Comparison of ENCODE assay signal across 15 cellular contexts in the genomic region with DNA sequence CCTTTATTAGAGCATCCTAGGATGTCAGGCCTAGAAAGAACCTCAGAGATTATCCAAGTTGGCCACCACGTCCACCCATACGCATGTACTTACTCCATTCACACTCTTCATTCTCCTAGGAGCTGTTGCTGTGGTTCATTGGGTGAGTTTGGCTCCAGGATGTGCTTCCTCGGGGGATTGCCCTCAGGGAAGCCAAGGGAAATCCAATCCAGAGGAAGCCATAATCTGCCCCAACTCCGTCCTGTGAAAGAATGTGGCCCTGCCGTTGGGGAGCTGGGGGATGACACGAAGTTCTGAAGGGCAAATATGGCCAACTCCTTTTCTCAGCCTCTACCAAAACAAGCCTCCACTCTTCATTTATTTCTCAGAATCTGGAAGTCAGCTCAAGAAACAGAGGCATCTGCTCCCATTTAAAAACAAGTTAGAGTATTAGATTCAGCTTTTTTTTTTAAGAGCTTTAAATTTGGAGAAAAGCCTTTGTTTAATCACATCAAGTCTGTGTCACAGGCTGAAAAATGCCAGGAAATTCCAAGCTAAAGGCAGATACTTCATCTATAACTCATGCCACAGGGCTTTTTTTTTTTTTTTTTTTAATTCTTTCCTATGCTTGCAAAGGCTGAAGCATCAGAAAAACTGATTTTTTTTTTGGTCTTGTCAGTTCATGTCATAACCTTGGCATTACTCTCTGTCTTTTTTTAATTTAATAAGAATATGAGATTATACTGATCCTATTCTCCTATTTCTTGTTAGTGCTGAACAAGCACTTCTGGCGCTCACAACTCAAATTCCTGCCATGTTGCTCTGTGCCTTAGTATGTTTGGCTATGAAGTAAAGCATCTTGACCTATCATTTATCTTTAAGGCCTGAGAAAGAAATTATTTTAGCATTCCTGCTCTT.
DNase-seq lines count a peak whose midpoint lies in the region; ATAC-seq and TF ChIP-seq lines count a peak whose summit lies in the region.
"Had no signal": no experiment of that assay in that cellular context is flagged by ENCODE, and none has a peak within 500 bp of the region (broad histone marks: within the 10 kb centered on the region; RNA-seq: fewer than 3 reads in every experiment).

No MANE protein-coding gene starts in this region.

- no peaks in the 10 kb centered on the region for H3K9me3 ChIP-seq in mammary epithelial cell (replicated peaks; ENCODE audit: insufficient read depth, low read length)
- H3K9me3 ChIP-seq: esophagus muscularis mucosa, thyroid gland had no signal

- POLR2A ChIA-PET in MCF 10A (lab: Yijun Ruan, JAX), result interaction anchor here (0.6 kb wide), 1 partner anchor 494 kb away, joined by 3 read pairs; no protein-coding TSS in a partner anchor

- in situ Hi-C loops in mammary epithelial cell (cut with MboI; ENCODE audit: low sequenced_read_pairs in 2 of 2), result no loop called here
- in situ Hi-C loops in astrocyte of the spinal cord (cut with HindIII; ENCODE audit: low sequenced_read_pairs), result no loop called here
- in situ Hi-C loops in G401 (cut with HindIII; ENCODE audit: low sequenced_read_pairs), result no loop called here

- peak overlapping the region; percentile 93 for H2AFZ ChIP-seq in mammary epithelial cell (ENCODE audit: low read depth, low read length)

- no peaks in the 10 kb centered on the region for H3K27me3 Mint-ChIP-seq in MCF 10A (ENCODE audit: insufficient read depth, unreplicated experiment)
- H3K27me3 Mint-ChIP-seq: naive thymus-derived CD4-positive, alpha-beta T cell had no signal

- H3K27me3 ChIP-seq in mammary epithelial cell (ENCODE audit: insufficient read depth, low read length), result no peaks in the 10 kb centered on the region
- H3K27me3 ChIP-seq: esophagus muscularis mucosa, thyroid gland had no signal

- BruUV-seq in mammary epithelial cell (replicated peaks; lab: Mats Ljungman, UMichigan) (no TSS peak), MCF 10A (replicated peaks; lab: Mats Ljungman, UMichigan) (no TSS peak)

- peak overlapping the region; percentile 35 for H3K4me2 ChIP-seq in mammary epithelial cell (ENCODE audit: insufficient read depth, low read depth, low read length)

- peaks cover 11% of the 10 kb centered on the region for H3K4me1 ChIP-seq in mammary epithelial cell (ENCODE audit: insufficient read depth, low read length)
- H3K4me1 ChIP-seq: thyroid gland had no signal

- no peak for ATAC-seq in GM19455 (IDR thresholded peaks at IDR 0.05; ENCODE audit: unreplicated experiment)
- ATAC-seq: naive thymus-derived CD4-positive, alpha-beta T cell had no signal

- H3K27ac ChIP-seq in mammary epithelial cell (ENCODE audit: insufficient read depth, low read depth, low read length), result peak overlapping the region; percentile 12
- H3K27ac ChIP-seq: esophagus muscularis mucosa, thyroid gland had no signal

- no peaks in the 10 kb centered on the region for H3K36me3 ChIP-seq in mammary epithelial cell (ENCODE audit: insufficient read depth, low read length)
- H3K36me3 ChIP-seq: esophagus muscularis mucosa, thyroid gland had no signal

- no peak overlapping the region for H3K9ac ChIP-seq in mammary epithelial cell (ENCODE audit: insufficient read depth, low read length)

- H3K36me3 Mint-ChIP-seq in MCF 10A (ENCODE audit: insufficient read depth, unreplicated experiment), result no peaks in the 10 kb centered on the region
- H3K36me3 Mint-ChIP-seq: naive thymus-derived CD4-positive, alpha-beta T cell had no signal

- CTCF ChIA-PET in mammary epithelial cell (lab: Charles Lee; ENCODE audit: low non-redundant PET), result interaction anchor here (0.7 kb wide), 1 partner anchor 257 kb away, joined by 21 read pairs; no protein-coding TSS in a partner anchor
- CTCF ChIA-PET in MCF 10A (lab: Yijun Ruan, JAX), result interaction anchor here (0.6 kb wide), 3 partner anchors 14 to 703 kb away, joined by 3 read pairs; no protein-coding TSS in a partner anchor

- dilution Hi-C loops in mammary epithelial cell (cut with HindIII; ENCODE audit: low sequenced_read_pairs), result no loop called here

- no peaks in the 10 kb centered on the region for H3K4me1 Mint-ChIP-seq in MCF 10A (ENCODE audit: insufficient read depth, unreplicated experiment)
- H3K4me1 Mint-ChIP-seq: naive thymus-derived CD4-positive, alpha-beta T cell had no signal

- intact Hi-C loops in mammary epithelial cell (cut with micrococcal nuclease), result no loop called here
- intact Hi-C loops in MCF 10A (cut with micrococcal nuclease), result no loop called here

- H3K79me2 ChIP-seq in mammary epithelial cell (ENCODE audit: insufficient read depth, low read length), result no peaks in the 10 kb centered on the region

- no peak overlapping the region for H3K4me3 Mint-ChIP-seq in MCF 10A (ENCODE audit: unreplicated experiment)
- H3K4me3 Mint-ChIP-seq: naive thymus-derived CD4-positive, alpha-beta T cell had no signal

- WGBS in mammary epithelial cell (ENCODE audit: low coverage, missing lambda C conversion rate), result 32% methylated on average over 7 of the region's 7 CpGs

- H3K27ac Mint-ChIP-seq in MCF 10A (ENCODE audit: low read depth, unreplicated experiment), result no peak overlapping the region
- H3K27ac Mint-ChIP-seq: naive thymus-derived CD4-positive, alpha-beta T cell had no signal

- H3K4me3 ChIP-seq in mammary epithelial cell (replicated peaks in 1 of 3; ENCODE audit: insufficient read depth in 1 of 3, low read depth in 2 of 3, low read length in 3 of 3), result no peak overlapping the region
- H3K4me3 ChIP-seq in astrocyte of the spinal cord (ENCODE audit: low read depth, low read length), result no peak overlapping the region
- H3K4me3 ChIP-seq: esophagus muscularis mucosa, thyroid gland had no signal

- no peaks in the 10 kb centered on the region for H4K20me1 ChIP-seq in mammary epithelial cell (ENCODE audit: insufficient read depth, low read length)

- TF ChIP-seq CTCF in mammary epithelial cell (conservative IDR thresholded peaks at IDR 0.05 in 1 of 2, IDR thresholded peaks at IDR 0.05 in 1 of 2; ENCODE audit: extremely low read depth in 1 of 2, insufficient read depth in 1 of 2, low read depth in 1 of 2, low read length in 2 of 2) (no peak), MCF 10A (IDR thresholded peaks at IDR 0.05; ENCODE audit: unreplicated experiment) (no peak), astrocyte of the spinal cord (IDR thresholded peaks at IDR 0.05; ENCODE audit: low read depth, low read length) (no peak)

- H3K9me3 Mint-ChIP-seq in MCF 10A (ENCODE audit: unreplicated experiment), result no peaks in the 10 kb centered on the region

- DNase-seq in mammary epithelial cell (peak; percentile 51), MCF 10A (ENCODE audit: unreplicated experiment) (no peak), astrocyte of the spinal cord (ENCODE audit: low read depth, low spot score) (peak; percentile 68), kidney glomerular epithelial cell (lab: John Stamatoyannopoulos, UW) (peak; percentile 21), GM19238 (ENCODE audit: insufficient read length, low spot score) (no peak), G401 (ENCODE audit: low spot score) (no peak)
- no peak for DNase-seq in stimulated activated CD4-positive, alpha-beta T cell treated with anti-CD3 and anti-CD28 coated beads, Interleukin-12 subunit alpha, Interleukin-12 subunit beta, amount 100 ng/mL, for 4 hours
- DNase-seq: activated CD4-positive, alpha-beta T cell treated with anti-CD3 and anti-CD28 coated beads, Interleukin-2, amount 50 U/mL, for 4 hours; activated effector memory CD4-positive, alpha-beta T cell treated with Interleukin-2 at 50 U/mL for 16 hours; caudate nucleus; naive thymus-derived CD4-positive, alpha-beta T cell; T-helper 2 cell; thyroid gland had no signal

Comparison
In these comparisons a context has a peak if more than half of its experiments do, and no peak if none do; other contexts are left out.
1. DNase-seq: peak in mammary epithelial cell (single experiment), astrocyte of the spinal cord (single experiment) and kidney glomerular epithelial cell (single experiment); none in MCF 10A (single experiment), GM19238 (single experiment), G401 (single experiment) and stimulated activated CD4-positive, alpha-beta T cell treated with anti-CD3 and anti-CD28 coated beads, Interleukin-12 subunit alpha, Interleukin-12 subunit beta, amount 100 ng/mL, for 4 hours (single experiment).